8 cellular contexts compared by ENCODE assay signal in the genomic region with DNA sequence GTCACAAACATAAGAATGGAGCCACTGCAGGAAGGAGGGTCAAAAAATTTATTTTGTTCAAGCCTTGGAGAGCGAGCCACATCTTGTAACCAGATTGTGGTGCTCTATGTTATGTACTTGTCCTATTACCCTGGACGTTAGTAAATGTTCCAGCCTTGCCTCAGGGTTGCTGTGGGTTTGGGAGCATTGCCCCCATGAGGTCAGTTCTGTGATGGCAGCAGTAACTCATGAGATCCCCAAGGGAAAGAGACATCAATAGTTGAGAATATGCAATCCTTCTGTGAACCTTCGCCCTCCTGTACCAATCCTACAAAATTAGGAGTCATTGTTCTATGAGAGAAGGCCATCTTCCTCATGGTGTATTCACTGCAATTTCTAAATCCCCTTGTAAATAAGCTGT. TPM values are rescaled to one million over a fixed set of nuclear protein-coding genes. Genes with fewer than 3 reads are reported as not detected.
A peak's percentile ranks its signal among the peaks of the same experiment; 100 is the strongest.
DNase-seq lines count a peak whose midpoint lies in the region; ATAC-seq, FAIRE-seq and TF ChIP-seq lines count a peak whose summit lies in the region.

No MANE protein-coding gene starts in this region.

- TF ChIP-seq CTCF in 22Rv1 (IDR thresholded peaks at IDR 0.05) = peak; percentile 61
- peak; percentile 51 for TF ChIP-seq CTCF in PC-9 (conservative IDR thresholded peaks at IDR 0.05)
- peak; percentile 63 for TF ChIP-seq CTCF in fibroblast of villous mesenchyme (IDR thresholded peaks at IDR 0.05; ENCODE audit: insufficient read depth, low read depth, low read length)

- FAIRE-seq in RCC 7860 (lab: Jason Lieb, UNC) = no peak

- intact Hi-C loops in PC-9 (cut with micrococcal nuclease; ENCODE audit: unreplicated experiment) = loop anchor here (1.0 to 10.0 kb wide), 5 partner anchors 115 to 553 kb away; partner anchors contain the start of gene ORC3

- no peaks in the 10 kb centered on the region for H3F3A ChIP-seq in PC-9 (ENCODE audit: insufficient read depth, low read depth)

- H3K9me2 ChIP-seq in PC-9 (ENCODE audit: insufficient read depth) = no peaks in the 10 kb centered on the region

- H4K20me1 ChIP-seq in PC-9 (ENCODE audit: insufficient read depth) = no peaks in the 10 kb centered on the region

- DNase-seq in GM04504 (ENCODE audit: low read depth) = peak; percentile 10
- peak in 1 of 2 experiments; percentile 19 for DNase-seq in PC-9
- peak; percentile 38 for DNase-seq in fibroblast of villous mesenchyme (ENCODE audit: low read depth)
- DNase-seq in occipital lobe (lab: John Stamatoyannopoulos, UW) = no peak
- no peak for DNase-seq in RCC 7860 (ENCODE audit: low spot score)

- H3K79me2 ChIP-seq in PC-9 (ENCODE audit: low read depth) = no peaks in the 10 kb centered on the region

- no peaks in the 10 kb centered on the region for H3K4me1 ChIP-seq in PC-9 (replicated peaks; ENCODE audit: insufficient read depth)

- H3K9me3 ChIP-seq in PC-9 (ENCODE audit: insufficient read depth, low read depth) = no peaks in the 10 kb centered on the region

- CTCF ChIA-PET in PC-9 (lab: Charles Lee) = no interaction called here

- POLR2A ChIA-PET in PC-9 (lab: Charles Lee; ENCODE audit: unreplicated experiment) = no interaction called here

- no peak overlapping the region for H3K4me2 ChIP-seq in PC-9

- H3K27me3 ChIP-seq in PC-9 (ENCODE audit: insufficient read depth, low read depth) = no peaks in the 10 kb centered on the region

- H3K4me3 ChIP-seq in PC-9 (no peak overlapping the region), fibroblast of villous mesenchyme (ENCODE audit: low read depth, low read length) (no peak overlapping the region)

- H2AFZ ChIP-seq in PC-9 = no peak overlapping the region

- BruUV-seq in PC-9 (replicated peaks; lab: Mats Ljungman, UMichigan) = no TSS peak

- no peak overlapping the region for H3K27ac ChIP-seq in 22Rv1
- no peak overlapping the region for H3K27ac ChIP-seq in PC-9

- no peaks in the 10 kb centered on the region for H3K36me3 ChIP-seq in PC-9 (ENCODE audit: low read depth)

- ATAC-seq in HG03521 (IDR thresholded peaks at IDR 0.05; ENCODE audit: unreplicated experiment) (peak; percentile 51), HG02840 (IDR thresholded peaks at IDR 0.05; ENCODE audit: low FRiP score, unreplicated experiment) (no peak)

RNA-seq across cellular contexts. Expression of gene CFAP206, which starts 16.4 kb away (rescaled TPM):
- 2.9 and 3.2 TPM in 2 replicates for total RNA-seq in PC-9 (2021)
- 0.86 TPM in 1 of 2 replicates, not detected in the other for total RNA-seq in fibroblast of villous mesenchyme
- 3.0 TPM for total RNA-seq in occipital lobe

RNA-seq across cellular contexts. Expression of gene C6orf163, which starts 46.7 kb away (rescaled TPM):
- total RNA-seq in PC-9 (2021) (1.5 and 2.0 TPM in 2 replicates), fibroblast of villous mesenchyme (2.6 and 2.9 TPM in 2 replicates), occipital lobe (8.3 TPM)

Comparison
In these comparisons a context has a peak if more than half of its experiments do, and no peak if none do; other contexts are left out.
1. DNase-seq: peak in GM04504 (single experiment) and fibroblast of villous mesenchyme (single experiment); none in occipital lobe (single experiment) and RCC 7860 (single experiment).
2. Peak in every context shown above with its lines, with median percentiles within 50 percentile points of each other: CTCF ChIP-seq.